Comparison of ENCODE assay signal across 1 cellular context in the genomic region with DNA sequence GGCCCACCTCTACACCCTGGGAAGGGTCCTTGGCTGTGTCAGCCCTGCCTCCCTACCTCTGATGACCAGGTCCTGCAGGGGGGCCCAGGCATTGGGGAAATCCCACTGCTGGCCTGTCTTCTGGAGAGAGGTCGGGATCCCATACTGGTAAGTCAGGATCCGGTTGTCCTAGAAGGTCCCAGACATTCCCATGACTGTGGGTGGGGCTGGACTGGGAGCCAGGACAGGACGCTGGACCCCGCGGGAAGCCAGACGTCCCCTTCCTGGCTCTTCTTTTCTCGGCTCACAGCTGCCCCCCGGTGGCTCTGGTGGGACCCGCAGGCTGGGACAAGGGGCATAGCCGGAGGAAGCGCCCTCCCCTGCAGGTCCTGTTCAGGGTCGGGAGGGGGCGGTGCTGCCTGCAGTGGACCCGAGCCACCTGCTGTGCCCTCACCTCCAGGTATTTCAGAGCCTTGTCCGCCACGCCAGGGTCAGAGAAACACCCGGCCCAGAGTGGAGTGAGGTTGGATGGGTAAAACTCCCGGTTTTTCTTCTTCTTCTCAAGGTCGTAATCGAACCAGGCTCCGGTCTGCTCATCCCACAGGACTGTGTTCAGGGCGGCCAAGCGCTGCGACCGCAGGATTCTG.
TF ChIP-seq lines count a peak whose summit lies in the region.

No MANE protein-coding gene starts in this region.

TF ChIP-seq in HepG2, 621 proteins besides CTCF, POLR2A, EP300 and RAD21 (continued from another document and continues in another):
- no peak for TF ChIP-seq JUND (CRISPR knock-in tag; IDR thresholded peaks at IDR 0.05)
- no peak for TF ChIP-seq HOXA9 (CRISPR knock-in tag; IDR thresholded peaks at IDR 0.05; ENCODE audit: borderline replicate concordance)
- no peak for TF ChIP-seq PAF1 (CRISPR knock-in tag; IDR thresholded peaks at IDR 0.05)
- peak; percentile 37; the same call in 1 of the 2 replicates for TF ChIP-seq ZNF547 (CRISPR knock-in tag; IDR thresholded peaks at IDR 0.05)
- no peak for TF ChIP-seq SYNCRIP (IDR thresholded peaks at IDR 0.05; ENCODE audit: insufficient read depth, low read depth, low read length)
- no peak for TF ChIP-seq ZNF282 (IDR thresholded peaks at IDR 0.05; ENCODE audit: partially characterized antibody)
- no peak for TF ChIP-seq POGZ (CRISPR knock-in tag; IDR thresholded peaks at IDR 0.05)
- no peak for TF ChIP-seq ZNF24 (IDR thresholded peaks at IDR 0.05)
- TF ChIP-seq ISL2 (CRISPR knock-in tag; IDR thresholded peaks at IDR 0.05), result 0 out of 2 replicates have a peak, but pooled peaks have one; percentile 42
- no peak for TF ChIP-seq NR3C1 (CRISPR knock-in tag; IDR thresholded peaks at IDR 0.05)
- TF ChIP-seq, protein P1, sequence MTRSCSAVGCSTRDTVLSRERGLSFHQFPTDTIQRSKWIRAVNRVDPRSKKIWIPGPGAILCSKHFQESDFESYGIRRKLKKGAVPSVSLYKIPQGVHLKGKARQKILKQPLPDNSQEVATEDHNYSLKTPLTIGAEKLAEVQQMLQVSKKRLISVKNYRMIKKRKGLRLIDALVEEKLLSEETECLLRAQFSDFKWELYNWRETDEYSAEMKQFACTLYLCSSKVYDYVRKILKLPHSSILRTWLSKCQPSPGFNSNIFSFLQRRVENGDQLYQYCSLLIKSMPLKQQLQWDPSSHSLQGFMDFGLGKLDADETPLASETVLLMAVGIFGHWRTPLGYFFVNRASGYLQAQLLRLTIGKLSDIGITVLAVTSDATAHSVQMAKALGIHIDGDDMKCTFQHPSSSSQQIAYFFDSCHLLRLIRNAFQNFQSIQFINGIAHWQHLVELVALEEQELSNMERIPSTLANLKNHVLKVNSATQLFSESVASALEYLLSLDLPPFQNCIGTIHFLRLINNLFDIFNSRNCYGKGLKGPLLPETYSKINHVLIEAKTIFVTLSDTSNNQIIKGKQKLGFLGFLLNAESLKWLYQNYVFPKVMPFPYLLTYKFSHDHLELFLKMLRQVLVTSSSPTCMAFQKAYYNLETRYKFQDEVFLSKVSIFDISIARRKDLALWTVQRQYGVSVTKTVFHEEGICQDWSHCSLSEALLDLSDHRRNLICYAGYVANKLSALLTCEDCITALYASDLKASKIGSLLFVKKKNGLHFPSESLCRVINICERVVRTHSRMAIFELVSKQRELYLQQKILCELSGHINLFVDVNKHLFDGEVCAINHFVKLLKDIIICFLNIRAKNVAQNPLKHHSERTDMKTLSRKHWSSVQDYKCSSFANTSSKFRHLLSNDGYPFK (CRISPR knock-in tag; IDR thresholded peaks at IDR 0.05; ENCODE audit: borderline replicate concordance), result no peak
- TF ChIP-seq MEIS1 (CRISPR knock-in tag; IDR thresholded peaks at IDR 0.05; ENCODE audit: borderline replicate concordance), result no peak
- TF ChIP-seq FOXK2 (IDR thresholded peaks at IDR 0.05), result no peak
- TF ChIP-seq, protein P2, sequence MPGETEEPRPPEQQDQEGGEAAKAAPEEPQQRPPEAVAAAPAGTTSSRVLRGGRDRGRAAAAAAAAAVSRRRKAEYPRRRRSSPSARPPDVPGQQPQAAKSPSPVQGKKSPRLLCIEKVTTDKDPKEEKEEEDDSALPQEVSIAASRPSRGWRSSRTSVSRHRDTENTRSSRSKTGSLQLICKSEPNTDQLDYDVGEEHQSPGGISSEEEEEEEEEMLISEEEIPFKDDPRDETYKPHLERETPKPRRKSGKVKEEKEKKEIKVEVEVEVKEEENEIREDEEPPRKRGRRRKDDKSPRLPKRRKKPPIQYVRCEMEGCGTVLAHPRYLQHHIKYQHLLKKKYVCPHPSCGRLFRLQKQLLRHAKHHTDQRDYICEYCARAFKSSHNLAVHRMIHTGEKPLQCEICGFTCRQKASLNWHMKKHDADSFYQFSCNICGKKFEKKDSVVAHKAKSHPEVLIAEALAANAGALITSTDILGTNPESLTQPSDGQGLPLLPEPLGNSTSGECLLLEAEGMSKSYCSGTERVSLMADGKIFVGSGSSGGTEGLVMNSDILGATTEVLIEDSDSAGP (CRISPR knock-in tag; IDR thresholded peaks at IDR 0.05; ENCODE audit: borderline replicate concordance), result 0 out of 2 replicates have a peak, but pooled peaks have one; percentile 48
- no peak for TF ChIP-seq MTA1 (CRISPR knock-in tag; IDR thresholded peaks at IDR 0.05; ENCODE audit: borderline replicate concordance)
- 0 out of 2 replicates have a peak, but pooled peaks have one; percentile 51 for TF ChIP-seq ZNF746 (CRISPR knock-in tag; IDR thresholded peaks at IDR 0.05)
- no peak for TF ChIP-seq SOX6 (IDR thresholded peaks at IDR 0.05)
- TF ChIP-seq SOX6 (CRISPR knock-in tag; IDR thresholded peaks at IDR 0.05), result peak; percentile 39; the same call in 1 of the 2 replicates
- TF ChIP-seq, protein P3, sequence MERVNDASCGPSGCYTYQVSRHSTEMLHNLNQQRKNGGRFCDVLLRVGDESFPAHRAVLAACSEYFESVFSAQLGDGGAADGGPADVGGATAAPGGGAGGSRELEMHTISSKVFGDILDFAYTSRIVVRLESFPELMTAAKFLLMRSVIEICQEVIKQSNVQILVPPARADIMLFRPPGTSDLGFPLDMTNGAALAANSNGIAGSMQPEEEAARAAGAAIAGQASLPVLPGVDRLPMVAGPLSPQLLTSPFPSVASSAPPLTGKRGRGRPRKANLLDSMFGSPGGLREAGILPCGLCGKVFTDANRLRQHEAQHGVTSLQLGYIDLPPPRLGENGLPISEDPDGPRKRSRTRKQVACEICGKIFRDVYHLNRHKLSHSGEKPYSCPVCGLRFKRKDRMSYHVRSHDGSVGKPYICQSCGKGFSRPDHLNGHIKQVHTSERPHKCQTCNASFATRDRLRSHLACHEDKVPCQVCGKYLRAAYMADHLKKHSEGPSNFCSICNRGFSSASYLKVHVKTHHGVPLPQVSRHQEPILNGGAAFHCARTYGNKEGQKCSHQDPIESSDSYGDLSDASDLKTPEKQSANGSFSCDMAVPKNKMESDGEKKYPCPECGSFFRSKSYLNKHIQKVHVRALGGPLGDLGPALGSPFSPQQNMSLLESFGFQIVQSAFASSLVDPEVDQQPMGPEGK (CRISPR knock-in tag; IDR thresholded peaks at IDR 0.05), result peak; percentile 66
- no peak for TF ChIP-seq ASH2L (IDR thresholded peaks at IDR 0.05; ENCODE audit: insufficient read length, low read depth, low read length)
- no peak for TF ChIP-seq ZNF660 (CRISPR knock-in tag; IDR thresholded peaks at IDR 0.05; ENCODE audit: borderline replicate concordance, low read depth)
- TF ChIP-seq, protein P4, sequence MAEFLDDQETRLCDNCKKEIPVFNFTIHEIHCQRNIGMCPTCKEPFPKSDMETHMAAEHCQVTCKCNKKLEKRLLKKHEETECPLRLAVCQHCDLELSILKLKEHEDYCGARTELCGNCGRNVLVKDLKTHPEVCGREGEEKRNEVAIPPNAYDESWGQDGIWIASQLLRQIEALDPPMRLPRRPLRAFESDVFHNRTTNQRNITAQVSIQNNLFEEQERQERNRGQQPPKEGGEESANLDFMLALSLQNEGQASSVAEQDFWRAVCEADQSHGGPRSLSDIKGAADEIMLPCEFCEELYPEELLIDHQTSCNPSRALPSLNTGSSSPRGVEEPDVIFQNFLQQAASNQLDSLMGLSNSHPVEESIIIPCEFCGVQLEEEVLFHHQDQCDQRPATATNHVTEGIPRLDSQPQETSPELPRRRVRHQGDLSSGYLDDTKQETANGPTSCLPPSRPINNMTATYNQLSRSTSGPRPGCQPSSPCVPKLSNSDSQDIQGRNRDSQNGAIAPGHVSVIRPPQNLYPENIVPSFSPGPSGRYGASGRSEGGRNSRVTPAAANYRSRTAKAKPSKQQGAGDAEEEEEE (CRISPR knock-in tag; IDR thresholded peaks at IDR 0.05; ENCODE audit: borderline replicate concordance), result no peak
- TF ChIP-seq, protein P5, sequence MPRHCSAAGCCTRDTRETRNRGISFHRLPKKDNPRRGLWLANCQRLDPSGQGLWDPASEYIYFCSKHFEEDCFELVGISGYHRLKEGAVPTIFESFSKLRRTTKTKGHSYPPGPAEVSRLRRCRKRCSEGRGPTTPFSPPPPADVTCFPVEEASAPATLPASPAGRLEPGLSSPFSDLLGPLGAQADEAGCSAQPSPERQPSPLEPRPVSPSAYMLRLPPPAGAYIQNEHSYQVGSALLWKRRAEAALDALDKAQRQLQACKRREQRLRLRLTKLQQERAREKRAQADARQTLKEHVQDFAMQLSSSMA (CRISPR knock-in tag; IDR thresholded peaks at IDR 0.05), result no peak
- TF ChIP-seq, protein P6, sequence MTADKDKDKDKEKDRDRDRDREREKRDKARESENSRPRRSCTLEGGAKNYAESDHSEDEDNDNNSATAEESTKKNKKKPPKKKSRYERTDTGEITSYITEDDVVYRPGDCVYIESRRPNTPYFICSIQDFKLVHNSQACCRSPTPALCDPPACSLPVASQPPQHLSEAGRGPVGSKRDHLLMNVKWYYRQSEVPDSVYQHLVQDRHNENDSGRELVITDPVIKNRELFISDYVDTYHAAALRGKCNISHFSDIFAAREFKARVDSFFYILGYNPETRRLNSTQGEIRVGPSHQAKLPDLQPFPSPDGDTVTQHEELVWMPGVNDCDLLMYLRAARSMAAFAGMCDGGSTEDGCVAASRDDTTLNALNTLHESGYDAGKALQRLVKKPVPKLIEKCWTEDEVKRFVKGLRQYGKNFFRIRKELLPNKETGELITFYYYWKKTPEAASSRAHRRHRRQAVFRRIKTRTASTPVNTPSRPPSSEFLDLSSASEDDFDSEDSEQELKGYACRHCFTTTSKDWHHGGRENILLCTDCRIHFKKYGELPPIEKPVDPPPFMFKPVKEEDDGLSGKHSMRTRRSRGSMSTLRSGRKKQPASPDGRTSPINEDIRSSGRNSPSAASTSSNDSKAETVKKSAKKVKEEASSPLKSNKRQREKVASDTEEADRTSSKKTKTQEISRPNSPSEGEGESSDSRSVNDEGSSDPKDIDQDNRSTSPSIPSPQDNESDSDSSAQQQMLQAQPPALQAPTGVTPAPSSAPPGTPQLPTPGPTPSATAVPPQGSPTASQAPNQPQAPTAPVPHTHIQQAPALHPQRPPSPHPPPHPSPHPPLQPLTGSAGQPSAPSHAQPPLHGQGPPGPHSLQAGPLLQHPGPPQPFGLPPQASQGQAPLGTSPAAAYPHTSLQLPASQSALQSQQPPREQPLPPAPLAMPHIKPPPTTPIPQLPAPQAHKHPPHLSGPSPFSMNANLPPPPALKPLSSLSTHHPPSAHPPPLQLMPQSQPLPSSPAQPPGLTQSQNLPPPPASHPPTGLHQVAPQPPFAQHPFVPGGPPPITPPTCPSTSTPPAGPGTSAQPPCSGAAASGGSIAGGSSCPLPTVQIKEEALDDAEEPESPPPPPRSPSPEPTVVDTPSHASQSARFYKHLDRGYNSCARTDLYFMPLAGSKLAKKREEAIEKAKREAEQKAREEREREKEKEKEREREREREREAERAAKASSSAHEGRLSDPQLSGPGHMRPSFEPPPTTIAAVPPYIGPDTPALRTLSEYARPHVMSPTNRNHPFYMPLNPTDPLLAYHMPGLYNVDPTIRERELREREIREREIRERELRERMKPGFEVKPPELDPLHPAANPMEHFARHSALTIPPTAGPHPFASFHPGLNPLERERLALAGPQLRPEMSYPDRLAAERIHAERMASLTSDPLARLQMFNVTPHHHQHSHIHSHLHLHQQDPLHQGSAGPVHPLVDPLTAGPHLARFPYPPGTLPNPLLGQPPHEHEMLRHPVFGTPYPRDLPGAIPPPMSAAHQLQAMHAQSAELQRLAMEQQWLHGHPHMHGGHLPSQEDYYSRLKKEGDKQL (CRISPR knock-in tag; IDR thresholded peaks at IDR 0.05; ENCODE audit: low read depth), result no peak
- TF ChIP-seq ARID2 (CRISPR knock-in tag; IDR thresholded peaks at IDR 0.05; ENCODE audit: borderline replicate concordance), result no peak
- no peak for TF ChIP-seq BORCS8-MEF2B (CRISPR knock-in tag; IDR thresholded peaks at IDR 0.05)
- no peak for TF ChIP-seq ZBTB21 (CRISPR knock-in tag; IDR thresholded peaks at IDR 0.05)
- TF ChIP-seq, protein P7, sequence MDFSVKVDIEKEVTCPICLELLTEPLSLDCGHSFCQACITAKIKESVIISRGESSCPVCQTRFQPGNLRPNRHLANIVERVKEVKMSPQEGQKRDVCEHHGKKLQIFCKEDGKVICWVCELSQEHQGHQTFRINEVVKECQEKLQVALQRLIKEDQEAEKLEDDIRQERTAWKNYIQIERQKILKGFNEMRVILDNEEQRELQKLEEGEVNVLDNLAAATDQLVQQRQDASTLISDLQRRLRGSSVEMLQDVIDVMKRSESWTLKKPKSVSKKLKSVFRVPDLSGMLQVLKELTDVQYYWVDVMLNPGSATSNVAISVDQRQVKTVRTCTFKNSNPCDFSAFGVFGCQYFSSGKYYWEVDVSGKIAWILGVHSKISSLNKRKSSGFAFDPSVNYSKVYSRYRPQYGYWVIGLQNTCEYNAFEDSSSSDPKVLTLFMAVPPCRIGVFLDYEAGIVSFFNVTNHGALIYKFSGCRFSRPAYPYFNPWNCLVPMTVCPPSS (IDR thresholded peaks at IDR 0.05), result no peak
- no peak for TF ChIP-seq NFE2 (CRISPR knock-in tag; IDR thresholded peaks at IDR 0.05)
- TF ChIP-seq, protein P8, sequence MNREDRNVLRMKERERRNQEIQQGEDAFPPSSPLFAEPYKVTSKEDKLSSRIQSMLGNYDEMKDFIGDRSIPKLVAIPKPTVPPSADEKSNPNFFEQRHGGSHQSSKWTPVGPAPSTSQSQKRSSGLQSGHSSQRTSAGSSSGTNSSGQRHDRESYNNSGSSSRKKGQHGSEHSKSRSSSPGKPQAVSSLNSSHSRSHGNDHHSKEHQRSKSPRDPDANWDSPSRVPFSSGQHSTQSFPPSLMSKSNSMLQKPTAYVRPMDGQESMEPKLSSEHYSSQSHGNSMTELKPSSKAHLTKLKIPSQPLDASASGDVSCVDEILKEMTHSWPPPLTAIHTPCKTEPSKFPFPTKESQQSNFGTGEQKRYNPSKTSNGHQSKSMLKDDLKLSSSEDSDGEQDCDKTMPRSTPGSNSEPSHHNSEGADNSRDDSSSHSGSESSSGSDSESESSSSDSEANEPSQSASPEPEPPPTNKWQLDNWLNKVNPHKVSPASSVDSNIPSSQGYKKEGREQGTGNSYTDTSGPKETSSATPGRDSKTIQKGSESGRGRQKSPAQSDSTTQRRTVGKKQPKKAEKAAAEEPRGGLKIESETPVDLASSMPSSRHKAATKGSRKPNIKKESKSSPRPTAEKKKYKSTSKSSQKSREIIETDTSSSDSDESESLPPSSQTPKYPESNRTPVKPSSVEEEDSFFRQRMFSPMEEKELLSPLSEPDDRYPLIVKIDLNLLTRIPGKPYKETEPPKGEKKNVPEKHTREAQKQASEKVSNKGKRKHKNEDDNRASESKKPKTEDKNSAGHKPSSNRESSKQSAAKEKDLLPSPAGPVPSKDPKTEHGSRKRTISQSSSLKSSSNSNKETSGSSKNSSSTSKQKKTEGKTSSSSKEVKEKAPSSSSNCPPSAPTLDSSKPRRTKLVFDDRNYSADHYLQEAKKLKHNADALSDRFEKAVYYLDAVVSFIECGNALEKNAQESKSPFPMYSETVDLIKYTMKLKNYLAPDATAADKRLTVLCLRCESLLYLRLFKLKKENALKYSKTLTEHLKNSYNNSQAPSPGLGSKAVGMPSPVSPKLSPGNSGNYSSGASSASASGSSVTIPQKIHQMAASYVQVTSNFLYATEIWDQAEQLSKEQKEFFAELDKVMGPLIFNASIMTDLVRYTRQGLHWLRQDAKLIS (CRISPR knock-in tag; IDR thresholded peaks at IDR 0.05), result no peak
- TF ChIP-seq, protein P9, sequence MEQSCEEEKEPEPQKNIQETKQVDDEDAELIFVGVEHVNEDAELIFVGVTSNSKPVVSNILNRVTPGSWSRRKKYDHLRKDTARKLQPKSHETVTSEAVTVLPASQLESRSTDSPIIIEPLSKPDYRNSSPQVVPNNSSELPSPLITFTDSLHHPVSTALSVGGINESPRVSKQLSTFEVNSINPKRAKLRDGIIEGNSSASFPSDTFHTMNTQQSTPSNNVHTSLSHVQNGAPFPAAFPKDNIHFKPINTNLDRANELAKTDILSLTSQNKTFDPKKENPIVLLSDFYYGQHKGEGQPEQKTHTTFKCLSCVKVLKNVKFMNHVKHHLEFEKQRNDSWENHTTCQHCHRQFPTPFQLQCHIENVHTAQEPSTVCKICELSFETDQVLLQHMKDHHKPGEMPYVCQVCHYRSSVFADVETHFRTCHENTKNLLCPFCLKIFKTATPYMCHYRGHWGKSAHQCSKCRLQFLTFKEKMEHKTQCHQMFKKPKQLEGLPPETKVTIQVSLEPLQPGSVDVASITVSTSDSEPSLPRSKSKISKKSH (CRISPR knock-in tag; IDR thresholded peaks at IDR 0.05; ENCODE audit: borderline replicate concordance), result no peak
- TF ChIP-seq HOXA5 (CRISPR knock-in tag; IDR thresholded peaks at IDR 0.05), result peak; percentile 73
